In the genomic region with DNA sequence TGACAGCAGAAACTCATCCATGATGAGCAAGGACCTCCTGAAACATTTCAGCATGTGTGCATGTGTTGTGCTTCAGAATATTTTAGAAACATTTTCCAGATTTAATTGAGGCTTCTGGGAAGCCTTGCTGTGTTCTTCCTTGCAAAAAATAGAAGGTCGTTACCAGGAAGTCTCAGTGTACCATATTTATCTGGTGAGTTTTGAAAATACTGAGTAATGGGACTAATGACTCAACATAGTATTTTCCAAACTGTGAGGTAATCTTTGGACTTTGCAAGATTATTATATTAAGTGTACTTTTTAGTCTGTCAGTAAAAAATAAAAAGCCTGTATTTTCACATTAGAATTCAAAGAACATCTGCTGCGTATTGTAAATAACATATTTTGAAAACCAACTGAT, we compare ENCODE assay signal across 18 cellular contexts.
DNase-seq lines count a peak whose midpoint lies in the region; ATAC-seq and TF ChIP-seq lines count a peak whose summit lies in the region.
"Had no signal": no experiment of that assay in that cellular context is flagged by ENCODE, and none has a peak within 500 bp of the region (broad histone marks: within the 10 kb centered on the region; RNA-seq: fewer than 3 reads in every experiment).

No MANE protein-coding gene starts in this region.

- WGBS in aorta, 2 donors = 1 to 8% methylated on average over 2 of the region's 2 CpGs
- WGBS in lower leg skin, 2 donors = 59 to 65% methylated on average over 2 of the region's 2 CpGs

- no peaks in the 10 kb centered on the region for H3K9me3 ChIP-seq in aorta (ENCODE audit: control insufficient read depth, low read length)
- no peaks in the 10 kb centered on the region for H3K9me3 ChIP-seq in lower lobe of right lung
- H3K9me3 ChIP-seq: gastrocnemius medialis, tibial nerve had no signal

- in situ Hi-C loops in astrocyte of the spinal cord (cut with HindIII; ENCODE audit: low sequenced_read_pairs) = no loop called here

- peak; percentile 78 for ATAC-seq in aorta (ENCODE audit: low FRiP score)
- ATAC-seq in lower lobe of right lung = no peak

- TF ChIP-seq CTCF in astrocyte of the spinal cord (IDR thresholded peaks at IDR 0.05; ENCODE audit: low read depth, low read length) = no peak
- no peak for TF ChIP-seq CTCF in lower leg skin (IDR thresholded peaks at IDR 0.05)
- no peak for TF ChIP-seq CTCF in lower lobe of right lung (IDR thresholded peaks at IDR 0.05)

- no peaks in the 10 kb centered on the region for H3K27me3 ChIP-seq in aorta (ENCODE audit: control insufficient read depth in 1 of 2, insufficient read depth in 2 of 2, low read length in 1 of 2)
- H3K27me3 ChIP-seq in lower lobe of right lung (ENCODE audit: low read depth) = no peaks in the 10 kb centered on the region
- H3K27me3 ChIP-seq: brain microvascular endothelial cell, gastrocnemius medialis, tibial nerve had no signal

- TF ChIP-seq POLR2A in lower leg skin (IDR thresholded peaks at IDR 0.05) = no peak

- H3K27ac ChIP-seq in aorta (ENCODE audit: low read depth in 1 of 2, low read length in 2 of 2) (peak overlapping the region; percentile 72 to 99), lower lobe of right lung (no peak overlapping the region)
- H3K27ac ChIP-seq: brain microvascular endothelial cell, C4-2B, gastrocnemius medialis, PC-9 had no signal

- H3K4me3 ChIP-seq in astrocyte of the spinal cord (ENCODE audit: low read depth, low read length) (no peak overlapping the region), aorta (ENCODE audit: low read length in 2 of 2) (no peak overlapping the region), lower leg skin (ENCODE audit: low read depth, poor library complexity, severe bottlenecking) (no peak overlapping the region), lower lobe of right lung (no peak overlapping the region)
- H3K4me3 ChIP-seq: gastrocnemius medialis, PC-9, tibial nerve had no signal

- peaks cover 12 to 26% of the 10 kb centered on the region in 2 donors for H3K4me1 ChIP-seq in aorta (ENCODE audit: control insufficient read depth in 1 of 2, insufficient read depth in 2 of 2, low read length in 2 of 2)
- no peaks in the 10 kb centered on the region for H3K4me1 ChIP-seq in lower lobe of right lung
- H3K4me1 ChIP-seq: gastrocnemius medialis had no signal

- H3K36me3 ChIP-seq in aorta (ENCODE audit: control insufficient read depth in 1 of 2, insufficient read depth in 2 of 2, low read length in 1 of 2) = no peaks in the 10 kb centered on the region
- H3K36me3 ChIP-seq in lower lobe of right lung = no peaks in the 10 kb centered on the region
- H3K36me3 ChIP-seq: brain microvascular endothelial cell, gastrocnemius medialis, tibial nerve had no signal

- intact Hi-C loops in aorta (cut with DNase I) = loop anchor here in 1 of 2 donors (5.0 kb wide), 1 partner anchor 300 kb away; no protein-coding TSS in a partner anchor
- intact Hi-C loops in lower leg skin (cut with DNase I; ENCODE audit: low total_unique reads) = no loop called here
- intact Hi-C loops in lower lobe of right lung (cut with DNase I) = no loop called here

- peak; percentile 52 for DNase-seq in astrocyte of the spinal cord (ENCODE audit: low read depth, low spot score)
- DNase-seq in fibroblast of the conjunctiva (ENCODE audit: low read depth) = peak; percentile 63
- peak; percentile 10 for DNase-seq in non-pigmented ciliary epithelial cell (ENCODE audit: low read depth)
- no peak for DNase-seq in aorta
- no peak for DNase-seq in retina
- no peak for DNase-seq in lower leg skin (ENCODE audit: low spot score in 2 of 2)
- no peak for DNase-seq in lower lobe of right lung
- DNase-seq: activated CD4-positive, alpha-beta T cell treated with anti-CD3 and anti-CD28 coated beads for 1 hour; activated naive CD4-positive, alpha-beta T cell; brain microvascular endothelial cell; DMS153; gastrocnemius medialis; NCI-H2107; NCI-H774; PC-9; stimulated activated CD4-positive, alpha-beta T cell treated with anti-CD3 and anti-CD28 coated beads, Interleukin-4, amount 100 ng/mL, for 4 hours had no signal

Comparison
In these comparisons a context has a peak if more than half of its experiments do, and no peak if none do; other contexts are left out.
1. DNase-seq: peak in astrocyte of the spinal cord (single experiment), fibroblast of the conjunctiva (single experiment) and non-pigmented ciliary epithelial cell (single experiment); none in aorta (0 of 2), retina (single experiment), lower leg skin (0 of 2) and lower lobe of right lung (single experiment).